ENCODE assay signal across 1 cellular context in the genomic region with DNA sequence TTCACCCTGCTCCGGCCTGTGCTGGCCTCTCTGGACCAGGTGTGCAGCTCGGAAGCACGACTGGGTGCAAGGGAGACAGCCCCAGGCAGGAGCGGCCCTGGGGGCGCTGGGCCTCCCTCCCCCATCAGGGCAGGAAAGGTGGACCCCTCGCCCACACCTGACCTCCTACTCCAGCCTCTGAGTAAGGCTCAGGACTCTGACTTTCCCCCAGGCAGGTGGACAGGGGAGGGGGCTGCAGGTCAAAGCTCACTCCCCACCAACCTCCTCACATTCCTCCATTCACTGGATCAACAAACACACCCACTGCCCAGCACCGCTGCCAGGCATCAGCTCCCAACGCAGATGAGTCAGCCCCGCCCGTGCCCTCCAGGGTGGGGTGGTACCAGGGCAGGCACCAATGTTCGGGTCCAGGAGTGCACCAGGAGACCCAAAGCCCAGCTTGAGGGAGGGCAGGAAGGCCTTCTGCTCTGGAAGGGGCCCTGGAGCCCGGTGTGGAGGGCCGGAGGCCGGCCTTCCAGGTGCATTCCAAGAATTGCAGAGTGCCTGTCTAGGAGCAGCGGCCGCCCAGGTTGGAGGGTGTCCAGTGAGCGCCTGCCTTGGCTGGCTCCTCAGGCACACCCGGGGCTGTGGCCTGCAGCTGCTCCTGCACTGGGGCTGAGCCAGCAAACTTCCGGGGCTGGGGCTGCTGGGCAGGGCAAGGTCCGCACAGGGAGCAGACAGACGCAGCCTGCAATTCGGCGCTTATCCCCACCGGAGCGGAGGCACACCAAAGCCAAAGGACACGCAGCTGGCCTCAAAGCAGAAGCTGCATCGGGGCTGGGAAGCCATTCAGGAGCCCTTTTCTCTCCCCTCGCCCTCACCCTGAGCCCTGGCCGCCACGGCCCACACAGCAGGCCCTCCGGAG.
TF ChIP-seq lines count a peak whose summit lies in the region.

No MANE protein-coding gene starts in this region.

TF ChIP-seq in K562, 482 proteins besides CTCF, POLR2A, EP300 and RAD21 (continued from another document):
- TF ChIP-seq, protein P1, sequence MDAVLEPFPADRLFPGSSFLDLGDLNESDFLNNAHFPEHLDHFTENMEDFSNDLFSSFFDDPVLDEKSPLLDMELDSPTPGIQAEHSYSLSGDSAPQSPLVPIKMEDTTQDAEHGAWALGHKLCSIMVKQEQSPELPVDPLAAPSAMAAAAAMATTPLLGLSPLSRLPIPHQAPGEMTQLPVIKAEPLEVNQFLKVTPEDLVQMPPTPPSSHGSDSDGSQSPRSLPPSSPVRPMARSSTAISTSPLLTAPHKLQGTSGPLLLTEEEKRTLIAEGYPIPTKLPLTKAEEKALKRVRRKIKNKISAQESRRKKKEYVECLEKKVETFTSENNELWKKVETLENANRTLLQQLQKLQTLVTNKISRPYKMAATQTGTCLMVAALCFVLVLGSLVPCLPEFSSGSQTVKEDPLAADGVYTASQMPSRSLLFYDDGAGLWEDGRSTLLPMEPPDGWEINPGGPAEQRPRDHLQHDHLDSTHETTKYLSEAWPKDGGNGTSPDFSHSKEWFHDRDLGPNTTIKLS (IDR thresholded peaks at IDR 0.05; ENCODE audit: borderline replicate concordance, low read depth): no peak
- TF ChIP-seq PHF20 (IDR thresholded peaks at IDR 0.05; ENCODE audit: partially characterized antibody): no peak
- TF ChIP-seq, protein P2, sequence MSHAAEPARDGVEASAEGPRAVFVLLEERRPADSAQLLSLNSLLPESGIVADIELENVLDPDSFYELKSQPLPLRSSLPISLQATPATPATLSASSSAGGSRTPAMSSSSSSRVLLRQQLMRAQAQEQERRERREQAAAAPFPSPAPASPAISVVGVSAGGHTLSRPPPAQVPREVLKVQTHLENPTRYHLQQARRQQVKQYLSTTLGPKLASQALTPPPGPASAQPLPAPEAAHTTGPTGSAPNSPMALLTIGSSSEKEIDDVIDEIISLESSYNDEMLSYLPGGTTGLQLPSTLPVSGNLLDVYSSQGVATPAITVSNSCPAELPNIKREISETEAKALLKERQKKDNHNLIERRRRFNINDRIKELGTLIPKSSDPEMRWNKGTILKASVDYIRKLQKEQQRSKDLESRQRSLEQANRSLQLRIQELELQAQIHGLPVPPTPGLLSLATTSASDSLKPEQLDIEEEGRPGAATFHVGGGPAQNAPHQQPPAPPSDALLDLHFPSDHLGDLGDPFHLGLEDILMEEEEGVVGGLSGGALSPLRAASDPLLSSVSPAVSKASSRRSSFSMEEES (CRISPR knock-in tag; IDR thresholded peaks at IDR 0.05): no peak
- TF ChIP-seq, protein P3, sequence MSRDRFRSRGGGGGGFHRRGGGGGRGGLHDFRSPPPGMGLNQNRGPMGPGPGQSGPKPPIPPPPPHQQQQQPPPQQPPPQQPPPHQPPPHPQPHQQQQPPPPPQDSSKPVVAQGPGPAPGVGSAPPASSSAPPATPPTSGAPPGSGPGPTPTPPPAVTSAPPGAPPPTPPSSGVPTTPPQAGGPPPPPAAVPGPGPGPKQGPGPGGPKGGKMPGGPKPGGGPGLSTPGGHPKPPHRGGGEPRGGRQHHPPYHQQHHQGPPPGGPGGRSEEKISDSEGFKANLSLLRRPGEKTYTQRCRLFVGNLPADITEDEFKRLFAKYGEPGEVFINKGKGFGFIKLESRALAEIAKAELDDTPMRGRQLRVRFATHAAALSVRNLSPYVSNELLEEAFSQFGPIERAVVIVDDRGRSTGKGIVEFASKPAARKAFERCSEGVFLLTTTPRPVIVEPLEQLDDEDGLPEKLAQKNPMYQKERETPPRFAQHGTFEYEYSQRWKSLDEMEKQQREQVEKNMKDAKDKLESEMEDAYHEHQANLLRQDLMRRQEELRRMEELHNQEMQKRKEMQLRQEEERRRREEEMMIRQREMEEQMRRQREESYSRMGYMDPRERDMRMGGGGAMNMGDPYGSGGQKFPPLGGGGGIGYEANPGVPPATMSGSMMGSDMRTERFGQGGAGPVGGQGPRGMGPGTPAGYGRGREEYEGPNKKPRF (IDR thresholded peaks at IDR 0.05; ENCODE audit: low read depth, low read length): no peak
- no peak for TF ChIP-seq NELFE (IDR thresholded peaks at IDR 0.05; ENCODE audit: insufficient read depth, insufficient read length)
TF ChIP-seq in K562: peak in this region for 0.
